Comparison of ENCODE assay signal across 8 cellular contexts in the genomic region with DNA sequence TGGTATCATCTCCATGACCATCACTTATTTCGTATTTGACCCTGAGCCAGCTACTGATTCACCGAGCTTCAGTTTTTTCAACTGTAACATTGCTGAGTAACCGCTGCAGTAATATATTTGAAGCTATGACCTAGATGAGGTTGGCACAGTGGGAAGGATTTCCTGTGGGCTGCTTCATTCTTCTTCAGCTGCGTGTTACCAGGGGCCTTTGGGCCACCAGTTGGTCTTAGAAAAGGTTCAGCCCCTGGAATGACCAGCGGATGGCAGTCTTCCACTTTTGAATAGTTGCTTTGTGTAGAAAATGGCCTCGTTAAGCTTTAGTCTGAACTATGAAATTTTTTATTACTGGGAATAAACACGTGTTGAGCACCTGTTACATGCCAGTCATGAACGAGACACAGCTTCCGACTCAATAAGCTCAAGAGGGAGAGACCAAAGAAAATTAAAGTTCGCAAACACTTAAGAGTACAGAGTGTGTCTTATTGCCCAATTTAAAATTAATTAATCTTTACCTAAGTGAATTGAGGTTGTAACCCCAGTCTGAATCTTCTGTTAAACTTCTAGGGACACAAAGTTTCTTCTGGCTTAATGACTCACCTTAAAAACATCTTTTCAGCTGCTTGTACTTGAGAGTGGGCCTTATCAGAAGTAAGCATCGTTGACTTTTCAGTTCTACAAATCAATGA. TPM values are rescaled to one million over a fixed set of nuclear protein-coding genes. Genes with fewer than 3 reads are reported as not detected.
DNase-seq lines count a peak whose midpoint lies in the region; ATAC-seq, FAIRE-seq and TF ChIP-seq lines count a peak whose summit lies in the region.

No MANE protein-coding gene starts in this region.

- peak; percentile 82 to 84 for ATAC-seq in A549
- peak; percentile 82 for ATAC-seq in omental fat pad (ENCODE audit: low FRiP score)
- no peak for ATAC-seq in HG02973 (IDR thresholded peaks at IDR 0.05; ENCODE audit: unreplicated experiment)
- ATAC-seq in GM21717 (IDR thresholded peaks at IDR 0.05; ENCODE audit: unreplicated experiment) = no peak

- H3K4me1 ChIP-seq in A549 = peaks cover 55% of the 10 kb centered on the region

- peak overlapping the region; percentile 84 to 99 for H3K27ac ChIP-seq in A549

- WGBS in A549 (ENCODE audit: missing lambda C conversion rate) = 4% methylated on average over 11 of the region's 11 CpGs

- no peak for TF ChIP-seq POLR2A in A549 (IDR thresholded peaks at IDR 0.05; ENCODE audit: low read length)

- peaks cover 23% of the 10 kb centered on the region for H3K9me3 ChIP-seq in A549

- TF ChIP-seq EP300 in A549 (IDR thresholded peaks at IDR 0.05) = peak; percentile 70 to 73; a peak in 2 of 5 replicates

- TF ChIP-seq CTCF in A549 (IDR thresholded peaks at IDR 0.05) (peak; percentile 91), omental fat pad (IDR thresholded peaks at IDR 0.05) (no peak)

- CTCF ChIA-PET in A549 (lab: Yijun Ruan, JAX) = interaction anchor here (0.6 to 20.8 kb wide), 37 partner anchors 9 to 898 kb away, joined by 3 to 522 read pairs (median 4); partner anchors contain the start of genes LRRC49 and THAP10

- peak overlapping the region; percentile 62 for H3K4me2 ChIP-seq in A549

- peak; percentile 32 for FAIRE-seq in A549 (lab: Jason Lieb, UNC)

- no peak overlapping the region for H3K4me3 ChIP-seq in A549

- POLR2A ChIA-PET in A549 (lab: Yijun Ruan, JAX) = interaction anchor here (1.1 to 2.2 kb wide), 5 partner anchors 9 to 479 kb away, joined by 3 to 17 read pairs (median 5); partner anchors contain the start of gene PKM

- DNase-seq in A549 (ENCODE audit: low read depth in 1 of 2, low spot score in 1 of 2) = peak; percentile 93 to 97
- peak; percentile 95 for DNase-seq in GM04503 (ENCODE audit: low read depth)
- DNase-seq in NCI-H69 (lab: John Stamatoyannopoulos, UW) = peak; percentile 30
- peak; percentile 81 for DNase-seq in dedifferentiated amniotic fluid mesenchymal stem cell (ENCODE audit: extremely low spot score)
- DNase-seq in omental fat pad (ENCODE audit: low spot score) = no peak
- DNase-seq in stimulated activated CD4-positive, alpha-beta T cell treated with anti-CD3 and anti-CD28 coated beads, Interleukin-4, amount 100 ng/mL, for 24 hours = no peak

- TF ChIP-seq RAD21 in A549 (conservative IDR thresholded peaks at IDR 0.05 in 1 of 2, IDR thresholded peaks at IDR 0.05 in 1 of 2) = peak; percentile 94

TF ChIP-seq in A549, 52 proteins besides CTCF, POLR2A, EP300 and RAD21 (continues in another document):
- TF ChIP-seq EHMT2 (IDR thresholded peaks at IDR 0.05; ENCODE audit: low read depth) (no peak), CBX8 (IDR thresholded peaks at IDR 0.05) (no peak), PBX3 (IDR thresholded peaks at IDR 0.05) (no peak), PHF8 (IDR thresholded peaks at IDR 0.05; ENCODE audit: borderline replicate concordance, low read depth) (no peak), RFX5 (IDR thresholded peaks at IDR 0.05) (peak; percentile 39; the same call in 1 of the 2 replicates), HOXB5 (CRISPR knock-in tag; IDR thresholded peaks at IDR 0.05) (peak; percentile 93), FOSB (CRISPR knock-in tag; IDR thresholded peaks at IDR 0.05) (no peak), CBX2 (IDR thresholded peaks at IDR 0.05; ENCODE audit: borderline replicate concordance, low read depth) (no peak), EHF (CRISPR knock-in tag; IDR thresholded peaks at IDR 0.05) (peak; percentile 92; the same call in 1 of the 2 replicates), FOXS1 (CRISPR knock-in tag; IDR thresholded peaks at IDR 0.05) (0 out of 2 replicates have a peak, but pooled peaks have one; percentile 55), MYC (IDR thresholded peaks at IDR 0.05; ENCODE audit: borderline replicate concordance, low read length) (peak; percentile 33; the same call in 1 of the 2 replicates), MAZ (IDR thresholded peaks at IDR 0.05; ENCODE audit: borderline replicate concordance, low read depth, low read length) (no peak), HDAC2 (IDR thresholded peaks at IDR 0.05) (no peak), KDM5A (IDR thresholded peaks at IDR 0.05) (no peak), TFCP2L1 (CRISPR knock-in tag; IDR thresholded peaks at IDR 0.05) (no peak), NR3C1 (IDR thresholded peaks at IDR 0.05) (no peak), RARB (CRISPR knock-in tag; IDR thresholded peaks at IDR 0.05) (no peak; the same call in 1 of the 2 replicates), CEBPB (IDR thresholded peaks at IDR 0.05) (peak; percentile 3 to 53; a peak in 3 of 4 replicates), HES2 (IDR thresholded peaks at IDR 0.05) (no peak), FOSL2 (IDR thresholded peaks at IDR 0.05) (peak; percentile 60; the same call in 1 of the 2 replicates), FOSL2 (CRISPR knock-in tag; IDR thresholded peaks at IDR 0.05) (peak; percentile 85), BCL3 (IDR thresholded peaks at IDR 0.05) (no peak), ZC3H11A (IDR thresholded peaks at IDR 0.05) (no peak), GATA3 (IDR thresholded peaks at IDR 0.05; ENCODE audit: borderline replicate concordance) (peak; percentile 81; the same call in 1 of the 2 replicates), TP53 (CRISPR knock-in tag; IDR thresholded peaks at IDR 0.05) (no peak), ESRRA (IDR thresholded peaks at IDR 0.05; ENCODE audit: borderline replicate concordance, low read length) (no peak), HOXA7 (CRISPR knock-in tag; IDR thresholded peaks at IDR 0.05) (peak; percentile 81; the same call in 1 of the 2 replicates)
- TF ChIP-seq, protein P1, sequence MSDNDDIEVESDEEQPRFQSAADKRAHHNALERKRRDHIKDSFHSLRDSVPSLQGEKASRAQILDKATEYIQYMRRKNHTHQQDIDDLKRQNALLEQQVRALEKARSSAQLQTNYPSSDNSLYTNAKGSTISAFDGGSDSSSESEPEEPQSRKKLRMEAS (IDR thresholded peaks at IDR 0.05) = peak; percentile 95
- TF ChIP-seq, protein P2, sequence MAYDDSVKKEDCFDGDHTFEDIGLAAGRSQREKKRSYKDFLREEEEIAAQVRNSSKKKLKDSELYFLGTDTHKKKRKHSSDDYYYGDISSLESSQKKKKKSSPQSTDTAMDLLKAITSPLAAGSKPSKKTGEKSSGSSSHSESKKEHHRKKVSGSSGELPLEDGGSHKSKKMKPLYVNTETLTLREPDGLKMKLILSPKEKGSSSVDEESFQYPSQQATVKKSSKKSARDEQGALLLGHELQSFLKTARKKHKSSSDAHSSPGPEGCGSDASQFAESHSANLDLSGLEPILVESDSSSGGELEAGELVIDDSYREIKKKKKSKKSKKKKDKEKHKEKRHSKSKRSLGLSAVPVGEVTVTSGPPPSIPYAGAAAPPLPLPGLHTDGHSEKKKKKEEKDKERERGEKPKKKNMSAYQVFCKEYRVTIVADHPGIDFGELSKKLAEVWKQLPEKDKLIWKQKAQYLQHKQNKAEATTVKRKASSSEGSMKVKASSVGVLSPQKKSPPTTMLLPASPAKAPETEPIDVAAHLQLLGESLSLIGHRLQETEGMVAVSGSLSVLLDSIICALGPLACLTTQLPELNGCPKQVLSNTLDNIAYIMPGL (CRISPR knock-in tag; IDR thresholded peaks at IDR 0.05; ENCODE audit: borderline replicate concordance) = peak; percentile 86; the same call in 1 of the 2 replicates
- TF ChIP-seq, protein P3, sequence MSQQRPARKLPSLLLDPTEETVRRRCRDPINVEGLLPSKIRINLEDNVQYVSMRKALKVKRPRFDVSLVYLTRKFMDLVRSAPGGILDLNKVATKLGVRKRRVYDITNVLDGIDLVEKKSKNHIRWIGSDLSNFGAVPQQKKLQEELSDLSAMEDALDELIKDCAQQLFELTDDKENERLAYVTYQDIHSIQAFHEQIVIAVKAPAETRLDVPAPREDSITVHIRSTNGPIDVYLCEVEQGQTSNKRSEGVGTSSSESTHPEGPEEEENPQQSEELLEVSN (IDR thresholded peaks at IDR 0.05; ENCODE audit: borderline replicate concordance, low read depth) = peak; percentile 85

RNA-seq across cellular contexts. Expression of gene NR2E3, which starts 57.6 kb away (rescaled TPM):
- 0.71 and 0.79 TPM in 2 replicates for polyA plus RNA-seq in A549 (2011; rRNA removed)
- 0.23 and 0.34 TPM in 2 replicates for polyA plus RNA-seq in A549 (2012; cell fraction: cytosol; rRNA removed)
- polyA plus RNA-seq in A549 (2012; cell fraction: nucleus; rRNA removed) = 2.4 and 3.3 TPM in 2 replicates
- polyA plus RNA-seq in A549 (2017; fragmentation: RNase III; extraction: RNeasy Plus Mini Kit Qiagen cat#74134 plus additional on column Dnase treatment) = 0.13 to 0.28 TPM (median 0.17 TPM) in 3 replicates
- 1.6 and 3.1 TPM in 2 replicates for polyA minus RNA-seq in A549 (2011; rRNA and poly(A)+ RNA removed)
- under 1 TPM in 2 of 4 donors, not detected in 2; 0.24 to 0.56 TPM for total RNA-seq in omental fat pad

Comparison
In these comparisons a context has a peak if more than half of its experiments do, and no peak if none do; other contexts are left out.
1. ATAC-seq: peak in A549 (2 of 2) and omental fat pad (single experiment); none in HG02973 (single experiment) and GM21717 (single experiment).
2. DNase-seq: peak in A549 (2 of 2), GM04503 (single experiment), NCI-H69 (single experiment) and dedifferentiated amniotic fluid mesenchymal stem cell (single experiment); none in omental fat pad (single experiment) and stimulated activated CD4-positive, alpha-beta T cell treated with anti-CD3 and anti-CD28 coated beads, Interleukin-4, amount 100 ng/mL, for 24 hours (single experiment).